10 cellular contexts compared by ENCODE assay signal in genomic region chr2:38748391-38748790, GRCh38. TPM values are rescaled to one million over a fixed set of nuclear protein-coding genes. Genes with fewer than 3 reads are reported as not detected.
A peak's percentile ranks its signal among the peaks of the same experiment; 100 is the strongest.
DNase-seq lines count a peak whose midpoint lies in the region; ATAC-seq, FAIRE-seq and TF ChIP-seq lines count a peak whose summit lies in the region.
"Had no signal": no experiment of that assay in that cellular context is flagged by ENCODE, and none has a peak within 500 bp of the region (broad histone marks: within the 10 kb centered on the region; RNA-seq: fewer than 3 reads in every experiment).

No MANE protein-coding gene starts in this region.

- peaks cover 0 to 18% of the 10 kb centered on the region in 2 donors for H3K27me3 Mint-ChIP-seq in CD8-positive, alpha-beta memory T cell
- H3K27me3 Mint-ChIP-seq in astrocyte (ENCODE audit: low read depth, unreplicated experiment) (no peaks in the 10 kb centered on the region), nephron progenitor cell (ENCODE audit: low read depth, poor library complexity) (no peaks in the 10 kb centered on the region)

- H3K4me3 ChIP-seq in CD8-positive, alpha-beta memory T cell (ENCODE audit: low read length) = no peak overlapping the region
- H3K4me3 ChIP-seq in Karpas-422 (ENCODE audit: low read length) (no peak overlapping the region), astrocyte (ENCODE audit: insufficient read depth, low read depth, low read length) (no peak overlapping the region), colonic mucosa (no peak overlapping the region)

- H3K36me3 Mint-ChIP-seq in CD8-positive, alpha-beta memory T cell = peaks cover 45 to 77% (median 47%) of the 10 kb centered on the region in 3 donors
- H3K36me3 Mint-ChIP-seq in astrocyte (ENCODE audit: low read depth, unreplicated experiment) (peaks cover 21% of the 10 kb centered on the region), nephron progenitor cell (ENCODE audit: low read depth) (peaks cover 72% of the 10 kb centered on the region)

- peak overlapping the region; percentile 17 for H3K27ac ChIP-seq in CD8-positive, alpha-beta memory T cell (ENCODE audit: low read depth, low read length)
- H3K27ac ChIP-seq in Karpas-422 (ENCODE audit: low read length) = no peak overlapping the region
- H3K27ac ChIP-seq in astrocyte (ENCODE audit: low read depth, low read length) = no peak overlapping the region
- no peak overlapping the region for H3K27ac ChIP-seq in colonic mucosa

- H3K4me1 ChIP-seq in CD8-positive, alpha-beta memory T cell (ENCODE audit: insufficient read depth, low read length) = peaks cover 70% of the 10 kb centered on the region
- H3K4me1 ChIP-seq in Karpas-422 (ENCODE audit: low read length) = peaks cover 74% of the 10 kb centered on the region
- peaks cover 16% of the 10 kb centered on the region for H3K4me1 ChIP-seq in astrocyte (ENCODE audit: insufficient read depth, low read length)
- peaks cover 15% of the 10 kb centered on the region for H3K4me1 ChIP-seq in colonic mucosa

- H3K9me3 ChIP-seq in CD8-positive, alpha-beta memory T cell (ENCODE audit: low read length) = no peaks in the 10 kb centered on the region
- H3K9me3 ChIP-seq in Karpas-422 (ENCODE audit: low read length) = no peaks in the 10 kb centered on the region
- no peaks in the 10 kb centered on the region for H3K9me3 ChIP-seq in astrocyte (ENCODE audit: insufficient read depth, low read depth, low read length)
- no peaks in the 10 kb centered on the region for H3K9me3 ChIP-seq in colonic mucosa

- H3K9ac ChIP-seq in Karpas-422 (ENCODE audit: low read length) (no peak overlapping the region), astrocyte (ENCODE audit: low read length) (peak overlapping the region; percentile 7), colonic mucosa (ENCODE audit: low read depth in 2 of 2, low read length in 2 of 2) (no peak overlapping the region)

- peaks cover 56% of the 10 kb centered on the region for H3K79me2 ChIP-seq in Karpas-422 (ENCODE audit: low read length)
- H3K79me2 ChIP-seq in astrocyte (ENCODE audit: insufficient read depth, low read length) = peaks cover 77% of the 10 kb centered on the region

- DNase-seq in CD8-positive, alpha-beta memory T cell = no peak
- no peak for DNase-seq in Karpas-422
- DNase-seq in astrocyte (ENCODE audit: low read depth) = no peak
- no peak for DNase-seq in nephron progenitor cell
- DNase-seq in colonic mucosa = no peak
- DNase-seq: NCI-H1417, posterior cingulate gyrus, T1000 had no signal

- peak overlapping the region; percentile 73 to 100 (median 92) for H3K27ac Mint-ChIP-seq in CD8-positive, alpha-beta memory T cell
- H3K27ac Mint-ChIP-seq in astrocyte (ENCODE audit: unreplicated experiment) (no peak overlapping the region), nephron progenitor cell (peak overlapping the region; percentile 93)

- H3K4me2 ChIP-seq in Karpas-422 (ENCODE audit: low read depth, low read length, poor library complexity, severe bottlenecking) (peak overlapping the region; percentile 86), astrocyte (ENCODE audit: low read length) (peak overlapping the region; percentile 89)

- H3K9me2 ChIP-seq in Karpas-422 (replicated peaks; ENCODE audit: insufficient read depth, low read length) = no peaks in the 10 kb centered on the region

- CTCF ChIA-PET in CD8-positive, alpha-beta memory T cell (lab: Charles Lee) = interaction anchor here (0.7 to 3.4 kb wide), 2 partner anchors 167 to 213 kb away, joined by 4 to 10 read pairs; no protein-coding TSS in a partner anchor

- ATAC-seq in HG02759 (IDR thresholded peaks at IDR 0.05; ENCODE audit: unreplicated experiment) (no peak), GM19035 (IDR thresholded peaks at IDR 0.05; ENCODE audit: unreplicated experiment) (no peak)

- H2AFZ ChIP-seq in Karpas-422 (ENCODE audit: low read length) = no peak overlapping the region
- no peak overlapping the region for H2AFZ ChIP-seq in astrocyte (ENCODE audit: low read depth, low read length)

- POLR2A ChIA-PET in CD8-positive, alpha-beta memory T cell (lab: Charles Lee) = interaction anchor here (0.6 to 2.1 kb wide), 5 partner anchors 9 to 170 kb away, joined by 3 to 16 read pairs (median 3); partner anchors contain the start of gene HNRNPLL

- peaks cover 63% of the 10 kb centered on the region for H3K36me3 ChIP-seq in CD8-positive, alpha-beta memory T cell (ENCODE audit: insufficient read depth, low read length)
- peaks cover 71% of the 10 kb centered on the region for H3K36me3 ChIP-seq in Karpas-422 (ENCODE audit: insufficient read depth, low read length)
- H3K36me3 ChIP-seq in astrocyte (ENCODE audit: insufficient read depth, low read length) = peaks cover 60% of the 10 kb centered on the region
- peaks cover 4% of the 10 kb centered on the region for H3K36me3 ChIP-seq in colonic mucosa

- peaks cover 0 to 4% (median 3%) of the 10 kb centered on the region in 5 donors for H3K9me3 Mint-ChIP-seq in CD8-positive, alpha-beta memory T cell
- H3K9me3 Mint-ChIP-seq in astrocyte (ENCODE audit: unreplicated experiment) (no peaks in the 10 kb centered on the region), nephron progenitor cell (no peaks in the 10 kb centered on the region)

- no peak for TF ChIP-seq CTCF in astrocyte (IDR thresholded peaks at IDR 0.05; ENCODE audit: insufficient read depth, low read depth, low read length)
- TF ChIP-seq CTCF in nephron progenitor cell (IDR thresholded peaks at IDR 0.05) = no peak
- TF ChIP-seq CTCF in colonic mucosa (IDR thresholded peaks at IDR 0.05) = no peak

- H3K27me3 ChIP-seq in CD8-positive, alpha-beta memory T cell (ENCODE audit: insufficient read depth, low read length, poor library complexity, severe bottlenecking) = no peaks in the 10 kb centered on the region
- H3K27me3 ChIP-seq in Karpas-422 (ENCODE audit: low read length) (no peaks in the 10 kb centered on the region), astrocyte (ENCODE audit: insufficient read depth, low read length) (no peaks in the 10 kb centered on the region), colonic mucosa (no peaks in the 10 kb centered on the region)

- H3K4me3 Mint-ChIP-seq in CD8-positive, alpha-beta memory T cell = peak overlapping the region; percentile 90 to 100 (median 99)
- H3K4me3 Mint-ChIP-seq in astrocyte (ENCODE audit: unreplicated experiment) (peak overlapping the region; percentile 46), nephron progenitor cell (peak overlapping the region; percentile 99)

- intact Hi-C loops in colonic mucosa (cut with DNase I) = no loop called here

- H4K20me1 ChIP-seq in Karpas-422 (ENCODE audit: insufficient read depth, low read depth, low read length) = peaks cover 60% of the 10 kb centered on the region
- peaks cover 73% of the 10 kb centered on the region for H4K20me1 ChIP-seq in astrocyte (ENCODE audit: insufficient read depth, low read length)

- no peak for FAIRE-seq in astrocyte (lab: Jason Lieb, UNC)

- H3K4me1 Mint-ChIP-seq in CD8-positive, alpha-beta memory T cell = peaks cover 78 to 82% (median 81%) of the 10 kb centered on the region in 3 donors
- H3K4me1 Mint-ChIP-seq in astrocyte (ENCODE audit: low read depth, unreplicated experiment) (peaks cover 40% of the 10 kb centered on the region), nephron progenitor cell (peaks cover 56% of the 10 kb centered on the region)

RNA-seq across cellular contexts. Expression of gene SRSF7, which starts 2.8 kb away (rescaled TPM):
- total RNA-seq in CD8-positive, alpha-beta memory T cell = 100 to 1,000 TPM; 378 to 381 TPM
- polyA plus RNA-seq in CD8-positive, alpha-beta memory T cell = 200 TPM
- 154 and 176 TPM in 2 replicates for total RNA-seq in Karpas-422 (2014; rRNA removed; shearing (Covaris generic); ENCODE audit: low replicate concordance)
- total RNA-seq in astrocyte (104 and 120 TPM in 2 replicates), colonic mucosa (100 to 1,000 TPM; 119 to 157 TPM)

RNA-seq across cellular contexts. Expression of gene GEMIN6, which starts 29.6 kb away (rescaled TPM):
- 10 to 100 TPM; 40.6 to 45.2 TPM for total RNA-seq in CD8-positive, alpha-beta memory T cell
- polyA plus RNA-seq in CD8-positive, alpha-beta memory T cell = 11.9 TPM
- 16.2 and 20.1 TPM in 2 replicates for total RNA-seq in Karpas-422 (2014; rRNA removed; shearing (Covaris generic); ENCODE audit: low replicate concordance)
- total RNA-seq in astrocyte (14.0 TPM in 2 replicates), colonic mucosa (10 to 100 TPM in 1 of 2 donors, 1 to 10 TPM in 1; 8.8 to 18.7 TPM)

Comparison
In these comparisons a context has a peak if more than half of its experiments do, and no peak if none do; other contexts are left out.
1. H3K4me3 Mint-ChIP-seq: peak in every context shown above with its lines; median percentile 99 in CD8-positive, alpha-beta memory T cell; 99 in nephron progenitor cell; 46 in astrocyte.